1 cellular context compared by ENCODE assay signal in genomic region chr2:220076734-220077133, GRCh38.
TF ChIP-seq lines count a peak whose summit lies in the region.

No MANE protein-coding gene starts in this region.

TF ChIP-seq in H1, 55 proteins besides CTCF, POLR2A, EP300 and RAD21 (continued from another document):
- no peak for TF ChIP-seq KDM5A (IDR thresholded peaks at IDR 0.05; ENCODE audit: low read length)
- TF ChIP-seq MAX (IDR thresholded peaks at IDR 0.05), result no peak
- TF ChIP-seq TAF1 (IDR thresholded peaks at IDR 0.05; ENCODE audit: low read depth, low read length), result no peak
- TF ChIP-seq POLR2AphosphoS5 (IDR thresholded peaks at IDR 0.05; ENCODE audit: low read depth, low read length), result no peak
- no peak for TF ChIP-seq SP2 (IDR thresholded peaks at IDR 0.05; ENCODE audit: low read length)
- TF ChIP-seq SIN3A (conservative IDR thresholded peaks at IDR 0.05 in 1 of 2, IDR thresholded peaks at IDR 0.05 in 1 of 2; ENCODE audit: low read depth in 1 of 2, low read length in 2 of 2), result no peak
- TF ChIP-seq ZNF274 (IDR thresholded peaks at IDR 0.05; ENCODE audit: borderline replicate concordance, extremely low read depth, low read length), result no peak
- no peak for TF ChIP-seq CTBP2 (IDR thresholded peaks at IDR 0.05; ENCODE audit: borderline replicate concordance, insufficient read depth, insufficient read length, low read length)
- TF ChIP-seq SIRT6 (IDR thresholded peaks at IDR 0.05; ENCODE audit: low read length), result no peak
